Comparison of ENCODE assay signal across 8 cellular contexts in genomic region chr12:58346032-58346632, GRCh38.
A peak's percentile ranks its signal among the peaks of the same experiment; 100 is the strongest.
DNase-seq lines count a peak whose midpoint lies in the region; ATAC-seq and TF ChIP-seq lines count a peak whose summit lies in the region.

No MANE protein-coding gene starts in this region.

- H3K9me3 Mint-ChIP-seq in immature natural killer cell: no peaks in the 10 kb centered on the region

- no peaks in the 10 kb centered on the region for H3K4me1 Mint-ChIP-seq in immature natural killer cell

- WGBS in upper lobe of left lung, 2 donors: 40 to 42% methylated on average over 7 of the region's 7 CpGs

- no peak overlapping the region for H3K4me3 ChIP-seq in cardiac muscle cell
- H3K4me3 ChIP-seq in upper lobe of left lung: no peak overlapping the region

- peaks cover 0 to 2% (median 2%) of the 10 kb centered on the region in 3 donors for H3K27me3 Mint-ChIP-seq in immature natural killer cell (ENCODE audit: low read depth in 3 of 3)

- no peaks in the 10 kb centered on the region for H3K36me3 Mint-ChIP-seq in immature natural killer cell

- no peaks in the 10 kb centered on the region for H3K4me1 ChIP-seq in cardiac muscle cell (ENCODE audit: low read depth)
- H3K4me1 ChIP-seq in upper lobe of left lung: peaks cover 0 to 10% (median 5%) of the 10 kb centered on the region in 4 donors

- intact Hi-C loops in Right ventricle myocardium inferior (cut with DNase I): loop anchor here (5.0 to 10.0 kb wide), 3 partner anchors 96 to 741 kb away; no protein-coding TSS in a partner anchor

- peak; percentile 51 to 66 for DNase-seq in cardiac muscle cell (ENCODE audit: low read depth in 1 of 2, low spot score in 1 of 2)
- no peak for DNase-seq in Right ventricle myocardium inferior (ENCODE audit: missing footprints)
- peak; percentile 77 for DNase-seq in NCI-H2171 treated with DMSO at 0.1 percent for 48 hours (lab: John Stamatoyannopoulos, UW)
- DNase-seq in amniotic stem cell (lab: John Stamatoyannopoulos, UW): peak; percentile 44
- peak in 2 of 3 donors; percentile 13 to 15 for DNase-seq in immature natural killer cell
- DNase-seq in upper lobe of left lung: no peak
- no peak for DNase-seq in stimulated activated CD4-positive, alpha-beta T cell treated with anti-CD3 and anti-CD28 coated beads, Interleukin-2, amount 100 ng/mL, for 24 hours

- no peak for TF ChIP-seq POLR2A in upper lobe of left lung (IDR thresholded peaks at IDR 0.05)

- no peaks in the 10 kb centered on the region for H3K27me3 ChIP-seq in cardiac muscle cell
- no peaks in the 10 kb centered on the region for H3K27me3 ChIP-seq in upper lobe of left lung

- H3K27ac ChIP-seq in cardiac muscle cell (no peak overlapping the region), upper lobe of left lung (no peak overlapping the region)

- TF ChIP-seq EP300 in upper lobe of left lung (IDR thresholded peaks at IDR 0.05): no peak

- H3K27ac Mint-ChIP-seq in immature natural killer cell: no peak overlapping the region

- H3K36me3 ChIP-seq in cardiac muscle cell (no peaks in the 10 kb centered on the region), upper lobe of left lung (no peaks in the 10 kb centered on the region)

- H3K9me3 ChIP-seq in cardiac muscle cell (ENCODE audit: low read depth) (no peaks in the 10 kb centered on the region), upper lobe of left lung (peaks cover 0 to 4% (median 0%) of the 10 kb centered on the region in 4 donors)

- TF ChIP-seq CTCF in cardiac muscle cell (IDR thresholded peaks at IDR 0.05; ENCODE audit: low read depth, low read length) (peak; percentile 67), upper lobe of left lung (IDR thresholded peaks at IDR 0.05) (peak; percentile 48 to 77 (median 67))

- ATAC-seq in Right ventricle myocardium inferior (no peak), HG02759 (IDR thresholded peaks at IDR 0.05; ENCODE audit: unreplicated experiment) (peak; percentile 69), upper lobe of left lung (ENCODE audit: low FRiP score in 2 of 2) (peak in 1 of 2 donors; percentile 82)

- no peak overlapping the region for H3K4me3 Mint-ChIP-seq in immature natural killer cell

Comparison
In these comparisons a context has a peak if more than half of its experiments do, and no peak if none do; other contexts are left out.
1. DNase-seq: peak in cardiac muscle cell (2 of 2), NCI-H2171 treated with DMSO at 0.1 percent for 48 hours (single experiment), amniotic stem cell (single experiment) and immature natural killer cell (2 of 3); none in Right ventricle myocardium inferior (single experiment), upper lobe of left lung (0 of 2) and stimulated activated CD4-positive, alpha-beta T cell treated with anti-CD3 and anti-CD28 coated beads, Interleukin-2, amount 100 ng/mL, for 24 hours (0 of 2).